Comparison of ENCODE assay signal across 36 cellular contexts in genomic region chr7:92961966-92962365, GRCh38.
"Had no signal": no experiment of that assay in that cellular context is flagged by ENCODE, and none has a peak within 500 bp of the region (broad histone marks: within the 10 kb centered on the region; RNA-seq: fewer than 3 reads in every experiment).

No MANE protein-coding gene starts in this region.

- H3K27ac ChIP-seq: adrenal gland, body of pancreas, brain microvascular endothelial cell, cardiac muscle cell, VCaP had no signal

- H3K4me1 ChIP-seq: adrenal gland had no signal

- DNase-seq: activated B cell treated with CpG ODN at 0.5 μM for 24 hours; activated CD4-positive, alpha-beta memory T cell treated with anti-CD3 and anti-CD28 coated beads for 36 hours; activated CD4-positive, alpha-beta T cell treated with anti-CD3 and anti-CD28 coated beads for 4 hours; activated CD4-positive, alpha-beta T cell treated with anti-CD3 and anti-CD28 coated beads, Interleukin-2, amount 10 ng/mL, durations not matched to agents 24 days and 14 days; activated CD4-positive, alpha-beta T cell treated with anti-CD3 and anti-CD28 coated beads, Interleukin-2, amount 50 U/mL, for 1 hour; activated CD4-positive, alpha-beta T cell treated with anti-CD3 and anti-CD28 coated beads, Interleukin-2, amount 50 U/mL, for 4 hours; activated CD4-positive, CD25-positive, alpha-beta regulatory T cell treated with anti-CD3 and anti-CD28 coated beads, Interleukin-2, amount 50 U/mL, for 72 hours; activated CD8-positive, alpha-beta memory T cell treated with anti-CD3 and anti-CD28 coated beads, Interleukin-2, amount 50 U/mL, for 4 hours; activated CD8-positive, alpha-beta T cell treated with anti-CD3 and anti-CD28 coated beads for 36 hours; activated effector memory CD4-positive, alpha-beta T cell treated with anti-CD3 and anti-CD28 coated beads, Interleukin-2, amount 50 U/mL, for 16 hours; activated gamma-delta T cell treated with Interleukin-2 at 50 U/mL for 16 hours; activated naive CD4-positive, alpha-beta T cell; activated naive CD4-positive, alpha-beta T cell treated with anti-CD3 and anti-CD28 coated beads for 36 hours; activated naive CD4-positive, alpha-beta T cell treated with anti-CD3 and anti-CD28 coated beads, Interleukin-2, amount 50 U/mL, for 16 hours; activated naive CD8-positive, alpha-beta T cell treated with anti-CD3 and anti-CD28 coated beads for 36 hours; activated T-cell treated with anti-CD3 and anti-CD28 coated beads for 4 hours; activated T-cell treated with anti-CD3 and anti-CD28 coated beads, Interleukin-2, amount 50 U/mL, for 1 hour; activated T-cell treated with anti-CD3 and anti-CD28 coated beads, Interleukin-2, amount 50 U/mL, for 4 hours; activated T-cell treated with anti-CD3 and anti-CD28 coated beads, Interleukin-2, amount 50 U/mL, for 72 hours; adrenal gland; amniotic stem cell; aorta; body of pancreas; brain microvascular endothelial cell; caudate nucleus; cerebellar nuclear complex; T-helper 1 cell; T-helper 2 cell; T-helper 9 cell had no signal

- H3K4me1 Mint-ChIP-seq: activated B cell treated with CpG ODN at 0.5 μM for 24 hours; activated T-helper 17 cell treated with anti-CD3 and anti-CD28 coated beads, Interleukin-2, amount 50 U/mL, for 72 hours; central memory CD8-positive, alpha-beta T cell had no signal

- H3K9me3 ChIP-seq: adrenal gland, body of pancreas had no signal

- H3K27ac Mint-ChIP-seq: activated B cell treated with CpG ODN at 0.5 μM for 24 hours; activated CD4-positive, alpha-beta memory T cell treated with anti-CD3 and anti-CD28 coated beads for 36 hours; activated CD4-positive, alpha-beta T cell treated with anti-CD3 and anti-CD28 coated beads, Interleukin-2, amount 10 ng/mL, durations not matched to agents 24 days and 14 days; activated CD8-positive, alpha-beta T cell treated with anti-CD3 and anti-CD28 coated beads for 36 hours; activated naive CD4-positive, alpha-beta T cell treated with anti-CD3 and anti-CD28 coated beads for 36 hours; activated naive CD8-positive, alpha-beta T cell treated with anti-CD3 and anti-CD28 coated beads for 36 hours; activated T-cell treated with anti-CD3 and anti-CD28 coated beads, Interleukin-2, amount 50 U/mL, for 72 hours; activated T-helper 1 cell treated with anti-CD3 and anti-CD28 coated beads, Interleukin-12 subunit alpha, Interleukin-12 subunit beta, Interleukin-2, Interleukin-4 antibody, amounts not matched to agents 30 ng/mL and 10 ng/mL and 1 ng/mL, durations not matched to agents 14 hours and 24 hours and 36 hours; activated T-helper 17 cell treated with anti-CD3 and anti-CD28 coated beads, Interleukin-2, amount 50 U/mL, for 72 hours; T-helper 1 cell treated with Interleukin-12 subunit alpha and Interleukin-12 subunit beta and Interleukin-4 antibody, amounts not matched to agents 30 μg/mL and 1 μg/mL, for 36 hours; T-helper 2 cell treated with Interferon-gamma antibody and Interleukin-4, amounts not matched to agents 5 μg/mL and 100 μg/mL, for 36 hours had no signal

- ATAC-seq: activated CD8-positive, alpha-beta T cell treated with anti-CD3 and anti-CD28 coated beads for 36 hours; activated T-cell treated with anti-CD3 and anti-CD28 coated beads, Interleukin-2, amount 50 U/mL, for 4 hours; activated T-cell treated with anti-CD3 and anti-CD28 coated beads, Interleukin-2, amount 50 U/mL, for 72 hours; activated T-helper 17 cell treated with anti-CD3 and anti-CD28 coated beads, Interleukin-2, amount 50 U/mL, for 72 hours; body of pancreas had no signal

- H3K27me3 Mint-ChIP-seq: activated B cell treated with CpG ODN at 0.5 μM for 24 hours; activated T-helper 17 cell treated with anti-CD3 and anti-CD28 coated beads, Interleukin-2, amount 50 U/mL, for 72 hours had no signal

- H3K36me3 ChIP-seq: adrenal gland, brain microvascular endothelial cell, cardiac muscle cell had no signal

- H3K4me3 Mint-ChIP-seq: activated B cell treated with CpG ODN at 0.5 μM for 24 hours; activated CD4-positive, alpha-beta memory T cell treated with anti-CD3 and anti-CD28 coated beads for 36 hours; activated CD4-positive, alpha-beta T cell treated with anti-CD3 and anti-CD28 coated beads, Interleukin-2, amount 10 ng/mL, durations not matched to agents 24 days and 14 days; activated CD8-positive, alpha-beta T cell treated with anti-CD3 and anti-CD28 coated beads for 36 hours; activated naive CD4-positive, alpha-beta T cell treated with anti-CD3 and anti-CD28 coated beads for 36 hours; activated naive CD8-positive, alpha-beta T cell treated with anti-CD3 and anti-CD28 coated beads for 36 hours; activated T-cell treated with anti-CD3 and anti-CD28 coated beads, Interleukin-2, amount 50 U/mL, for 4 hours; activated T-cell treated with anti-CD3 and anti-CD28 coated beads, Interleukin-2, amount 50 U/mL, for 72 hours; activated T-helper 1 cell treated with anti-CD3 and anti-CD28 coated beads, Interleukin-12 subunit alpha, Interleukin-12 subunit beta, Interleukin-2, Interleukin-4 antibody, amounts not matched to agents 30 ng/mL and 10 ng/mL and 1 ng/mL, durations not matched to agents 14 hours and 24 hours and 36 hours; activated T-helper 17 cell treated with anti-CD3 and anti-CD28 coated beads, Interleukin-2, amount 50 U/mL, for 72 hours; central memory CD8-positive, alpha-beta T cell; T-helper 1 cell treated with Interleukin-12 subunit alpha and Interleukin-12 subunit beta and Interleukin-4 antibody, amounts not matched to agents 30 μg/mL and 1 μg/mL, for 36 hours; T-helper 2 cell treated with Interferon-gamma antibody and Interleukin-4, amounts not matched to agents 5 μg/mL and 100 μg/mL, for 36 hours had no signal

- H3K27me3 ChIP-seq: adrenal gland, body of pancreas, brain microvascular endothelial cell, cardiac muscle cell had no signal

- H3K4me3 ChIP-seq: adrenal gland, body of pancreas, cardiac muscle cell had no signal
